In the genomic region with DNA sequence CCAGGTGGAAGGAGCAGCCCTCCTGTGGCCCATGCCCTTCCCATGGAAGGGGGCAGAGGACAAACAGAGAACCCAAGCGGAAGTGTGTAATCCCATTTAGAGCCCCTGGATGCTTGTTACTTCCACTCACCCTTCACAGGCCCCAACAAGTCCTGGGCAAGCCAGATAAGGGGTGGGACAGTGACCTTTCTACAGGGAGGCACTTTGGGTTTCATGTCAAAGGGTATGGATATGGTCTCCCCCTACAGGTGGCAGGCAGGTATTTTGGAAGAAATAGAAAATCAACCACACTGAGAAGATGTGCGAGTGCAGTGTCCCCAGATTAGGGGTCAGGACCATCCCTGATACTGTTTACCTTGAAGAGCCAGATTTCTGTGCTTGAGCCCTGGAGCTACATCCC, we compare ENCODE assay signal across 16 cellular contexts. TPM values are rescaled to one million over a fixed set of nuclear protein-coding genes. Genes with fewer than 3 reads are reported as not detected.
DNase-seq lines count a peak whose midpoint lies in the region; ATAC-seq, FAIRE-seq and TF ChIP-seq lines count a peak whose summit lies in the region.
"Had no signal": no experiment of that assay in that cellular context is flagged by ENCODE, and none has a peak within 500 bp of the region (broad histone marks: within the 10 kb centered on the region; RNA-seq: fewer than 3 reads in every experiment).

No MANE protein-coding gene starts in this region.

- no peak overlapping the region for H3K4me2 ChIP-seq in keratinocyte (ENCODE audit: control insufficient read depth, extremely low read depth, insufficient read depth, low read depth, low read length)

- CTCF ChIA-PET in activated B cell treated with CpG ODN at 0.5 μM for 24 hours (lab: Charles Lee) = interaction anchor here (0.7 to 9.7 kb wide), 5 partner anchors 9 to 29 kb away, joined by 3 to 94 read pairs (median 4); a partner anchor contains a TSS

- no peak overlapping the region for H3K9ac ChIP-seq in keratinocyte (ENCODE audit: control insufficient read depth, extremely low read depth, insufficient read depth, low read length)

- no peak overlapping the region for H3K4me3 Mint-ChIP-seq in activated B cell treated with CpG ODN at 0.5 μM for 24 hours
- H3K4me3 Mint-ChIP-seq in osteocyte (ENCODE audit: unreplicated experiment) = no peak overlapping the region

- H3K27me3 Mint-ChIP-seq in activated B cell treated with CpG ODN at 0.5 μM for 24 hours (no peaks in the 10 kb centered on the region), osteocyte (ENCODE audit: unreplicated experiment) (peaks cover 4% of the 10 kb centered on the region)

- no peak for FAIRE-seq in keratinocyte (lab: Jason Lieb, UNC)

- H3K9me1 ChIP-seq in keratinocyte (ENCODE audit: control insufficient read depth, extremely low read depth, insufficient read depth, low read length) = no peaks in the 10 kb centered on the region

- peak overlapping the region; percentile 88 for H3K27ac Mint-ChIP-seq in activated B cell treated with CpG ODN at 0.5 μM for 24 hours
- no peak overlapping the region for H3K27ac Mint-ChIP-seq in osteocyte (ENCODE audit: unreplicated experiment)

- H3K36me3 ChIP-seq in H7 (replicated peaks; ENCODE audit: control insufficient read depth, insufficient read depth, low read length) = peaks cover 6% of the 10 kb centered on the region
- peaks cover 6 to 17% of the 10 kb centered on the region in 2 experiments for H3K36me3 ChIP-seq in keratinocyte (ENCODE audit: control insufficient read depth in 2 of 2, extremely low read depth in 1 of 2, insufficient read depth in 2 of 2, low read length in 2 of 2)
- H3K36me3 ChIP-seq in sigmoid colon = peaks cover 0 to 24% (median 0%) of the 10 kb centered on the region in 4 donors
- H3K36me3 ChIP-seq: ovary had no signal

- no peak for TF ChIP-seq POLR2A in sigmoid colon (IDR thresholded peaks at IDR 0.05)

- WGBS in sigmoid colon, 2 donors = 50 to 87% methylated on average over 2 of the region's 2 CpGs

- no peaks in the 10 kb centered on the region for H4K20me1 ChIP-seq in keratinocyte (ENCODE audit: control insufficient read depth, extremely low read depth, insufficient read depth, low read length)

- 0 out of 2 replicates have a peak, but pooled peaks have one; percentile 2 for TF ChIP-seq CTCF in AG10803 (conservative IDR thresholded peaks at IDR 0.05; ENCODE audit: low read length)
- TF ChIP-seq CTCF in activated B cell treated with CpG ODN at 0.5 μM for 24 hours (IDR thresholded peaks at IDR 0.05) = no peak
- TF ChIP-seq CTCF in keratinocyte (optimal IDR thresholded peaks at IDR 0.05 in 1 of 3, IDR thresholded peaks at IDR 0.05 in 1 of 3, conservative IDR thresholded peaks at IDR 0.05 in 1 of 3; ENCODE audit: extremely low read depth in 1 of 3, insufficient read depth in 2 of 3, low read length in 3 of 3) = peak; percentile 39 to 53 (median 44)
- no peak for TF ChIP-seq CTCF in osteocyte (IDR thresholded peaks at IDR 0.05)
- TF ChIP-seq CTCF in sigmoid colon (IDR thresholded peaks at IDR 0.05) = no peak

- H3K27me3 ChIP-seq in H7 (ENCODE audit: control insufficient read depth, insufficient read depth, low read length) = no peaks in the 10 kb centered on the region
- H3K27me3 ChIP-seq in keratinocyte (ENCODE audit: control insufficient read depth, extremely low read depth, insufficient read depth, low read length) = no peaks in the 10 kb centered on the region
- H3K27me3 ChIP-seq in sigmoid colon = no peaks in the 10 kb centered on the region
- H3K27me3 ChIP-seq: left lung, ovary had no signal

- H3K4me3 ChIP-seq in AG10803 (ENCODE audit: low read length) = no peak overlapping the region
- no peak overlapping the region for H3K4me3 ChIP-seq in H7 (ENCODE audit: insufficient read depth, low read depth, low read length)
- H3K4me3 ChIP-seq in keratinocyte (ENCODE audit: control insufficient read depth in 2 of 3, extremely low read depth in 1 of 3, insufficient read depth in 2 of 3, low read depth in 1 of 3, low read length in 3 of 3) = no peak overlapping the region
- no peak overlapping the region for H3K4me3 ChIP-seq in sigmoid colon
- H3K4me3 ChIP-seq: left lung, ovary had no signal

- H3K4me1 ChIP-seq in keratinocyte (ENCODE audit: control insufficient read depth, extremely low read depth, insufficient read depth, low read length) (peaks cover 3% of the 10 kb centered on the region), sigmoid colon (peaks cover 0 to 9% (median 4%) of the 10 kb centered on the region in 4 donors)

- dilution Hi-C loops in keratinocyte (cut with MboI; ENCODE audit: extremely low pct_ligation_motif_present, low sequenced_read_pairs) = no loop called here

- intact Hi-C loops in activated B cell treated with CpG ODN at 0.5 μM for 24 hours (cut with micrococcal nuclease) (no loop called here), sigmoid colon (cut with DNase I) (loop anchor here (10.0 kb wide), 1 partner anchor 83 kb away; no protein-coding TSS in a partner anchor)

- H3K36me3 Mint-ChIP-seq in activated B cell treated with CpG ODN at 0.5 μM for 24 hours (ENCODE audit: low read depth) = peaks cover 83% of the 10 kb centered on the region
- H3K36me3 Mint-ChIP-seq in osteocyte (ENCODE audit: unreplicated experiment) = no peaks in the 10 kb centered on the region

- H3K27ac ChIP-seq in keratinocyte (ENCODE audit: control insufficient read depth, insufficient read depth, low read length) (no peak overlapping the region), sigmoid colon (no peak overlapping the region)
- H3K27ac ChIP-seq: left lung, ovary had no signal

- no peak for TF ChIP-seq EP300 in sigmoid colon (IDR thresholded peaks at IDR 0.05)

- no peak overlapping the region for H2AFZ ChIP-seq in keratinocyte (ENCODE audit: control insufficient read depth, low read length)

- no peaks in the 10 kb centered on the region for H3K79me2 ChIP-seq in keratinocyte (ENCODE audit: control insufficient read depth, insufficient read depth, low read length)

- POLR2A ChIA-PET in activated B cell treated with CpG ODN at 0.5 μM for 24 hours (lab: Charles Lee) = interaction anchor here (1.1 to 6.3 kb wide), 4 partner anchors 9 to 29 kb away, joined by 3 to 69 read pairs (median 32); a partner anchor contains a TSS

- ATAC-seq in activated B cell treated with CpG ODN at 0.5 μM for 24 hours (ENCODE audit: low read depth) = no peak
- ATAC-seq: left lung had no signal

- H3K4me1 Mint-ChIP-seq in activated B cell treated with CpG ODN at 0.5 μM for 24 hours (peaks cover 99% of the 10 kb centered on the region), osteocyte (ENCODE audit: unreplicated experiment) (peaks cover 3% of the 10 kb centered on the region)

- H3K9me3 ChIP-seq in keratinocyte (ENCODE audit: control insufficient read depth, low read depth, low read length) (no peaks in the 10 kb centered on the region), sigmoid colon (no peaks in the 10 kb centered on the region)
- H3K9me3 ChIP-seq: left lung, ovary had no signal

- H3K9me3 Mint-ChIP-seq in activated B cell treated with CpG ODN at 0.5 μM for 24 hours (no peaks in the 10 kb centered on the region), osteocyte (ENCODE audit: unreplicated experiment) (peaks cover 4% of the 10 kb centered on the region)

- DNase-seq in AG10803 (ENCODE audit: low read depth) (no peak), H7 (peak; percentile 54), activated B cell treated with CpG ODN at 0.5 μM for 24 hours (no peak), keratinocyte (ENCODE audit: low read depth, low spot score) (no peak), osteocyte (ENCODE audit: extremely low spot score, unreplicated experiment) (no peak), DMS 273 (lab: John Stamatoyannopoulos, UW; ENCODE audit: unreplicated experiment) (no peak), sigmoid colon (no peak), DMS79 (lab: John Stamatoyannopoulos, UW) (no peak)
- DNase-seq: activated T-cell treated with anti-CD3 and anti-CD28 coated beads for 4 hours; C1 segment of cervical spinal cord; left lung; NCI-H1694; ovary; stimulated activated CD4-positive, alpha-beta T cell treated with anti-CD3 and anti-CD28 coated beads, Interleukin-4, amount 100 ng/mL, for 24 hours; substantia nigra; T1000 had no signal

RNA-seq across cellular contexts. Expression of a gene that starts 11.4 kb away (rescaled TPM):
- total RNA-seq in H7 (2014; rRNA removed; shearing (Covaris generic)) = not detected in 2 replicates
- total RNA-seq in activated B cell treated with CpG ODN at 0.5 μM for 24 hours (145 and 154 TPM in 2 replicates), osteocyte (not detected in 2 replicates), sigmoid colon (10 to 100 TPM in 3 of 4 donors, 1 to 10 TPM in 1; 8.0 to 23.5 (median 13.6) TPM)
- polyA plus RNA-seq in keratinocyte (not detected in 3 replicates), sigmoid colon (10 to 100 TPM in 2 of 3 donors, 1 to 10 TPM in 1; 9.6 to 63.8 (median 32.4) TPM)
- polyA plus RNA-seq in keratinocyte (2011; ENCODE audit: low read depth) = not detected
- not detected in 2 replicates for polyA plus RNA-seq in keratinocyte (2011; cell fraction: cytosol; rRNA removed)
- polyA plus RNA-seq in keratinocyte (2011; cell fraction: nucleus; rRNA removed) = not detected in 2 replicates
- polyA plus RNA-seq in keratinocyte (2012; ENCODE audit: low replicate concordance) = not detected in 2 replicates
- not detected in 3 replicates for polyA minus RNA-seq in keratinocyte
- polyA minus RNA-seq in keratinocyte (2011; cell fraction: cytosol; rRNA and poly(A)+ RNA removed) = not detected
- not detected in 2 replicates for polyA minus RNA-seq in keratinocyte (2011; cell fraction: nucleus; rRNA and poly(A)+ RNA removed)

RNA-seq across cellular contexts. Expression of a gene that starts 29.4 kb away (rescaled TPM):
- total RNA-seq in H7 (2014; rRNA removed; shearing (Covaris generic)) = 4.9 and 7.6 TPM in 2 replicates
- total RNA-seq in activated B cell treated with CpG ODN at 0.5 μM for 24 hours = 24.2 TPM in 2 replicates
- polyA plus RNA-seq in keratinocyte = 1.6 to 2.0 TPM (median 1.9 TPM) in 3 replicates
- 1.6 TPM for polyA plus RNA-seq in keratinocyte (2011; ENCODE audit: low read depth)
- 2.4 and 3.2 TPM in 2 replicates for polyA plus RNA-seq in keratinocyte (2011; cell fraction: cytosol; rRNA removed)
- polyA plus RNA-seq in keratinocyte (2011; cell fraction: nucleus; rRNA removed) = 9.2 and 9.8 TPM in 2 replicates
- 3.6 and 6.0 TPM in 2 replicates for polyA plus RNA-seq in keratinocyte (2012; ENCODE audit: low replicate concordance)
- 4.8 to 16.2 TPM (median 5.3 TPM) in 3 replicates for polyA minus RNA-seq in keratinocyte
- polyA minus RNA-seq in keratinocyte (2011; cell fraction: cytosol; rRNA and poly(A)+ RNA removed) = 6.1 TPM
- polyA minus RNA-seq in keratinocyte (2011; cell fraction: nucleus; rRNA and poly(A)+ RNA removed) = 4.6 and 6.5 TPM in 2 replicates
- total RNA-seq in osteocyte = 1.2 and 2.7 TPM in 2 replicates
- 1 to 10 TPM; 3.5 to 7.8 (median 4.1) TPM for total RNA-seq in sigmoid colon
- polyA plus RNA-seq in sigmoid colon = 10 to 100 TPM; 21.0 to 29.0 (median 24.7) TPM

RNA-seq across cellular contexts. Expression of a gene that starts 58.7 kb away (rescaled TPM):
- total RNA-seq in H7 (2014; rRNA removed; shearing (Covaris generic)) = 9.2 and 11.0 TPM in 2 replicates
- total RNA-seq in activated B cell treated with CpG ODN at 0.5 μM for 24 hours = 51.5 and 64.3 TPM in 2 replicates
- 15.9 to 21.0 TPM (median 18.1 TPM) in 3 replicates for polyA plus RNA-seq in keratinocyte
- polyA plus RNA-seq in keratinocyte (2011; ENCODE audit: low read depth) = 8.7 TPM
- 6.4 and 17.5 TPM in 2 replicates for polyA plus RNA-seq in keratinocyte (2011; cell fraction: cytosol; rRNA removed)
- 29.7 and 35.6 TPM in 2 replicates for polyA plus RNA-seq in keratinocyte (2011; cell fraction: nucleus; rRNA removed)
- polyA plus RNA-seq in keratinocyte (2012; ENCODE audit: low replicate concordance) = 10.5 and 13.5 TPM in 2 replicates
- 6.6 to 20.5 TPM (median 9.4 TPM) in 3 replicates for polyA minus RNA-seq in keratinocyte
- 8.4 TPM for polyA minus RNA-seq in keratinocyte (2011; cell fraction: cytosol; rRNA and poly(A)+ RNA removed)
- polyA minus RNA-seq in keratinocyte (2011; cell fraction: nucleus; rRNA and poly(A)+ RNA removed) = 10.1 and 17.4 TPM in 2 replicates
- 43.0 and 48.5 TPM in 2 replicates for total RNA-seq in osteocyte
- 10 to 100 TPM; 26.0 to 33.4 (median 29.0) TPM for total RNA-seq in sigmoid colon
- 10 to 100 TPM in 1 of 3 donors, 1 to 10 TPM in 2; 6.6 to 22.1 (median 9.0) TPM for polyA plus RNA-seq in sigmoid colon

Comparison
In these comparisons a context has a peak if more than half of its experiments do, and no peak if none do; other contexts are left out.
1. CTCF ChIP-seq: peak in AG10803 (single experiment) and keratinocyte (3 of 3); none in activated B cell treated with CpG ODN at 0.5 μM for 24 hours (single experiment), osteocyte (single experiment) and sigmoid colon (0 of 4).